Comparison of ENCODE assay signal across 8 cellular contexts in the genomic region with DNA sequence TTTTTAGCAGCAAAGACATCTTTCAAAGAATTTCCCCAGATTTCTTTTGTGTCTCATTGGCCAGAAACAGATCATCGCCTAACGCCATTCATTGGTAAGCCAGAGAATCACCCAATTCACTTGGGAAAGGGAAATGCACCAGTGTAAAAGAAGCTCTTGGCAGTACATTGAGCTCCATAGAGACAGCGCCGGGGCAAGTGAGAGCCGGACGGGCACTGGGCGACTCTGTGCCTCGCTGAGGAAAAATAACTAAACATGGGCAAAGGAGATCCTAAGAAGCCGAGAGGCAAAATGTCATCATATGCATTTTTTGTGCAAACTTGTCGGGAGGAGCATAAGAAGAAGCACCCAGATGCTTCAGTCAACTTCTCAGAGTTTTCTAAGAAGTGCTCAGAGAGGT.
DNase-seq lines count a peak whose midpoint lies in the region; ATAC-seq and TF ChIP-seq lines count a peak whose summit lies in the region.
"Not testable (repeated sequence)": the region's sequence is repeated elsewhere in the genome, so short reads cannot be mapped to it uniquely, and the experiment has no call there.

No MANE protein-coding gene starts in this region.

- H3K4me1 ChIP-seq in stomach: not testable (repeated sequence)

- TF ChIP-seq EP300 in stomach (IDR thresholded peaks at IDR 0.05): not testable (repeated sequence)

- DNase-seq in CD4-positive, alpha-beta T cell: peak in 9 of 10 experiments; percentile 0 to 37 (median 10)
- DNase-seq in NCI-H748 (lab: John Stamatoyannopoulos, UW; ENCODE audit: unreplicated experiment) (peak; percentile 40), chondrocyte (ENCODE audit: low spot score) (peak; percentile 37), left colon (peak; percentile 16 to 24), posterior vena cava (ENCODE audit: low spot score) (peak; percentile 58), stomach (peak; percentile 25)
- peak; percentile 72 for DNase-seq in activated CD4-positive, alpha-beta T cell treated with anti-CD3 and anti-CD28 coated beads, Interleukin-2, amount 10 ng/mL, durations not matched to agents 24 days and 14 days
- DNase-seq in activated effector memory CD4-positive, alpha-beta T cell treated with anti-CD3 and anti-CD28 coated beads, Interleukin-2, amount 50 U/mL, for 16 hours: peak; percentile 70

- WGBS in stomach, 5 donors: 66 to 79% (median 74%) methylated on average over 10 of the region's 10 CpGs

- peaks cover 14% of the 10 kb centered on the region for H3K9me3 Mint-ChIP-seq in CD4-positive, alpha-beta T cell
- H3K9me3 Mint-ChIP-seq in activated CD4-positive, alpha-beta T cell treated with anti-CD3 and anti-CD28 coated beads, Interleukin-2, amount 10 ng/mL, durations not matched to agents 24 days and 14 days; chondrocyte (ENCODE audit: low read depth): not testable (repeated sequence)

- not testable (repeated sequence) for H3K36me3 Mint-ChIP-seq in CD4-positive, alpha-beta T cell (ENCODE audit: low read depth); activated CD4-positive, alpha-beta T cell treated with anti-CD3 and anti-CD28 coated beads, Interleukin-2, amount 10 ng/mL, durations not matched to agents 24 days and 14 days (ENCODE audit: low read depth); chondrocyte (ENCODE audit: low read depth)

- not testable (repeated sequence) for ATAC-seq in CD4-positive, alpha-beta T cell (ENCODE audit: poor library complexity); left colon

- H3K4me1 Mint-ChIP-seq in CD4-positive, alpha-beta T cell (ENCODE audit: low read depth); activated CD4-positive, alpha-beta T cell treated with anti-CD3 and anti-CD28 coated beads, Interleukin-2, amount 10 ng/mL, durations not matched to agents 24 days and 14 days: not testable (repeated sequence)
- H3K4me1 Mint-ChIP-seq in chondrocyte (ENCODE audit: low read depth): peaks cover 20% of the 10 kb centered on the region

- POLR2A ChIA-PET in CD4-positive, alpha-beta T cell (lab: Charles Lee): not testable (repeated sequence)

- intact Hi-C loops in CD4-positive, alpha-beta T cell (cut with DNase I, micrococcal nuclease); activated CD4-positive, alpha-beta T cell treated with anti-CD3 and anti-CD28 coated beads, Interleukin-2, amount 10 ng/mL, durations not matched to agents 24 days and 14 days (cut with micrococcal nuclease); left colon (cut with DNase I, micrococcal nuclease); posterior vena cava (cut with DNase I); stomach (cut with DNase I; ENCODE audit: low total_unique reads): not testable (repeated sequence)

- H3K27ac ChIP-seq in CD4-positive, alpha-beta T cell (ENCODE audit: low read depth, low read length): not testable (repeated sequence)
- H3K27ac ChIP-seq in stomach: peak overlapping the region in 1 of 5 donors; percentile 84

- not testable (repeated sequence) for H3K36me3 ChIP-seq in stomach

- H3K27me3 Mint-ChIP-seq in CD4-positive, alpha-beta T cell; activated CD4-positive, alpha-beta T cell treated with anti-CD3 and anti-CD28 coated beads, Interleukin-2, amount 10 ng/mL, durations not matched to agents 24 days and 14 days; chondrocyte (ENCODE audit: low read depth): not testable (repeated sequence)

- not testable (repeated sequence) for H3K4me3 ChIP-seq in stomach

- CTCF ChIA-PET in CD4-positive, alpha-beta T cell (lab: Charles Lee): not testable (repeated sequence)

- H3K27ac Mint-ChIP-seq in CD4-positive, alpha-beta T cell: peak overlapping the region; percentile 42
- H3K27ac Mint-ChIP-seq in activated CD4-positive, alpha-beta T cell treated with anti-CD3 and anti-CD28 coated beads, Interleukin-2, amount 10 ng/mL, durations not matched to agents 24 days and 14 days; chondrocyte (ENCODE audit: unreplicated experiment): not testable (repeated sequence)

- not testable (repeated sequence) for TF ChIP-seq POLR2A in stomach (IDR thresholded peaks at IDR 0.05)

- H3K9me3 ChIP-seq in CD4-positive, alpha-beta T cell (ENCODE audit: control insufficient read depth, low read length); stomach: not testable (repeated sequence)

- H3K27me3 ChIP-seq in CD4-positive, alpha-beta T cell (ENCODE audit: control insufficient read depth, insufficient read depth, low read length); stomach: not testable (repeated sequence)

- H3K4me3 Mint-ChIP-seq in CD4-positive, alpha-beta T cell: peak overlapping the region; percentile 68
- H3K4me3 Mint-ChIP-seq in activated CD4-positive, alpha-beta T cell treated with anti-CD3 and anti-CD28 coated beads, Interleukin-2, amount 10 ng/mL, durations not matched to agents 24 days and 14 days: peak overlapping the region; percentile 4
- H3K4me3 Mint-ChIP-seq in chondrocyte (ENCODE audit: unreplicated experiment): not testable (repeated sequence)

- TF ChIP-seq CTCF in CD4-positive, alpha-beta T cell (IDR thresholded peaks at IDR 0.05); chondrocyte (IDR thresholded peaks at IDR 0.05); stomach (IDR thresholded peaks at IDR 0.05): not testable (repeated sequence)

Comparison
In these comparisons a context has a peak if more than half of its experiments do, and no peak if none do; other contexts are left out.
1. DNase-seq: peak in every context shown above with its lines; median percentile 72 in activated CD4-positive, alpha-beta T cell treated with anti-CD3 and anti-CD28 coated beads, Interleukin-2, amount 10 ng/mL, durations not matched to agents 24 days and 14 days; 70 in activated effector memory CD4-positive, alpha-beta T cell treated with anti-CD3 and anti-CD28 coated beads, Interleukin-2, amount 50 U/mL, for 16 hours; 58 in posterior vena cava; 40 in NCI-H748; 37 in chondrocyte; 25 in stomach; 20 in left colon; 10 in CD4-positive, alpha-beta T cell.